ENCODE assay signal across 9 cellular contexts in genomic region chr3:70716832-70717231, GRCh38.
DNase-seq lines count a peak whose midpoint lies in the region; ATAC-seq and TF ChIP-seq lines count a peak whose summit lies in the region.
"Had no signal": no experiment of that assay in that cellular context is flagged by ENCODE, and none has a peak within 500 bp of the region (broad histone marks: within the 10 kb centered on the region; RNA-seq: fewer than 3 reads in every experiment).

No MANE protein-coding gene starts in this region.

- H3K4me1 ChIP-seq in heart left ventricle (peaks cover 0 to 7% (median 0%) of the 10 kb centered on the region in 12 donors), gastrocnemius medialis (no peaks in the 10 kb centered on the region)

- ATAC-seq in heart left ventricle (peak in 3 of 4 donors; percentile 62 to 78 (median 70)), gastrocnemius medialis (no peak), HG02981 (IDR thresholded peaks at IDR 0.05; ENCODE audit: unreplicated experiment) (no peak), GM18505 (IDR thresholded peaks at IDR 0.05; ENCODE audit: unreplicated experiment) (no peak)

- H3K27ac ChIP-seq in VCaP, result no peak overlapping the region
- no peak overlapping the region for H3K27ac ChIP-seq in heart left ventricle
- no peak overlapping the region for H3K27ac ChIP-seq in gastrocnemius medialis

- H3K36me3 ChIP-seq in heart left ventricle (no peaks in the 10 kb centered on the region), gastrocnemius medialis (no peaks in the 10 kb centered on the region)

- WGBS in heart left ventricle, 4 donors, result 20 to 30% (median 25%) methylated on average over 4 of the region's 4 CpGs

- peak; percentile 34 for DNase-seq in HCEC 1CT
- peak in 3 of 5 donors; percentile 15 to 34 (median 33) for DNase-seq in heart left ventricle
- DNase-seq in gastrocnemius medialis, result peak; percentile 13
- no peak for DNase-seq in GM19240 (ENCODE audit: insufficient read length, low spot score)
- no peak for DNase-seq in NCI-H526 treated with DMSO at 0.1 percent for 48 hours (lab: John Stamatoyannopoulos, UW)
- DNase-seq: naive B cell had no signal

- H3K4me3 ChIP-seq in heart left ventricle (no peak overlapping the region), gastrocnemius medialis (no peak overlapping the region)

- TF ChIP-seq CTCF in VCaP (conservative IDR thresholded peaks at IDR 0.05), result peak; percentile 79
- TF ChIP-seq CTCF in heart left ventricle (IDR thresholded peaks at IDR 0.05), result peak; percentile 32 to 74 (median 52)
- TF ChIP-seq CTCF in gastrocnemius medialis (IDR thresholded peaks at IDR 0.05 in 4 of 5, conservative IDR thresholded peaks at IDR 0.05 in 1 of 5), result peak in 3 of 5 experiments; percentile 22 to 38 (median 33)

- intact Hi-C loops in heart left ventricle (cut with DNase I), result loop anchor here (2.0 to 10.0 kb wide), 15 partner anchors 258 to 938 kb away; partner anchors contain the start of gene FOXP1 (in 1 of the 10)
- intact Hi-C loops in gastrocnemius medialis (cut with DNase I; ENCODE audit: low total_unique reads), result loop anchor here (2.0 to 5.0 kb wide), 2 partner anchors 870 to 936 kb away; no protein-coding TSS in a partner anchor

- H3K27me3 ChIP-seq in heart left ventricle (no peaks in the 10 kb centered on the region), gastrocnemius medialis (no peaks in the 10 kb centered on the region)

- TF ChIP-seq POLR2A in heart left ventricle (IDR thresholded peaks at IDR 0.05), result no peak
- TF ChIP-seq POLR2A in gastrocnemius medialis (IDR thresholded peaks at IDR 0.05), result no peak
- TF ChIP-seq POLR2A in GM18505 (IDR thresholded peaks at IDR 0.05; ENCODE audit: borderline replicate concordance, extremely low read depth, insufficient read depth, insufficient read length), result no peak

- H3K9me3 ChIP-seq in heart left ventricle, result peaks cover 0 to 21% (median 8%) of the 10 kb centered on the region in 12 donors
- H3K9me3 ChIP-seq in gastrocnemius medialis, result no peaks in the 10 kb centered on the region

- in situ Hi-C loops in gastrocnemius medialis (cut with MboI; ENCODE audit: low sequenced_read_pairs in 4 of 4), result no loop called here

Comparison
In these comparisons a context has a peak if more than half of its experiments do, and no peak if none do; other contexts are left out.
1. DNase-seq: peak in HCEC 1CT (single experiment), heart left ventricle (3 of 5) and gastrocnemius medialis (2 of 2); none in GM19240 (single experiment) and NCI-H526 treated with DMSO at 0.1 percent for 48 hours (single experiment).
2. ATAC-seq: peak in heart left ventricle (3 of 4); none in gastrocnemius medialis (0 of 2), HG02981 (single experiment) and GM18505 (single experiment).
3. Peak in every context shown above with its lines, with median percentiles within 50 percentile points of each other: CTCF ChIP-seq.